In genomic region chr18:56748698-56749268, GRCh38 we compare ENCODE assay signal across 8 cellular contexts.
A peak's percentile ranks its signal among the peaks of the same experiment; 100 is the strongest.
DNase-seq lines count a peak whose midpoint lies in the region; ATAC-seq, FAIRE-seq and TF ChIP-seq lines count a peak whose summit lies in the region.

No MANE protein-coding gene starts in this region.

- H2BK15ac ChIP-seq in H1 (ENCODE audit: low read length): no peak overlapping the region

- peak; percentile 67 for TF ChIP-seq CTCF in CD8-positive, alpha-beta T cell (IDR thresholded peaks at IDR 0.05)
- peak; percentile 57 for TF ChIP-seq CTCF in OCI-LY1 (IDR thresholded peaks at IDR 0.05; ENCODE audit: low read length)
- TF ChIP-seq CTCF in H1 (IDR thresholded peaks at IDR 0.05; ENCODE audit: control extremely low read depth in 1 of 3, insufficient read depth in 1 of 3, low read depth in 1 of 3, low read length in 3 of 3): peak in 2 of 3 experiments; percentile 35 to 51; a peak in 2 of 4 replicates
- TF ChIP-seq CTCF in nephron progenitor cell (IDR thresholded peaks at IDR 0.05): peak; percentile 86

- CTCF ChIA-PET in CD8-positive, alpha-beta T cell (lab: Charles Lee): interaction anchor here (0.6 to 1.1 kb wide), 2 partner anchors 9 to 63 kb away, joined by 3 to 4 read pairs; no protein-coding TSS in a partner anchor
- CTCF ChIA-PET in H1 (lab: Charles Lee; ENCODE audit: partially characterized antibody): interaction anchor here (0.5 to 1.9 kb wide), 5 partner anchors 8 to 815 kb away, joined by 3 to 5 read pairs (median 3); no protein-coding TSS in a partner anchor

- no peak overlapping the region for H2BK20ac ChIP-seq in H1 (ENCODE audit: low read length)

- POLR2A ChIA-PET in CD8-positive, alpha-beta T cell (lab: Charles Lee): no interaction called here
- POLR2A ChIA-PET in H1 (lab: Charles Lee; ENCODE audit: partially characterized antibody): no interaction called here

- TF ChIP-seq EP300 in H1 (IDR thresholded peaks at IDR 0.05; ENCODE audit: borderline replicate concordance in 1 of 2, low read depth in 2 of 2, low read length in 2 of 2): no peak

- H3K27ac ChIP-seq in CD8-positive, alpha-beta T cell (ENCODE audit: low read depth, low read length): no peak overlapping the region
- H3K27ac ChIP-seq in OCI-LY1 (ENCODE audit: low read depth, low read length, poor library complexity, severe bottlenecking): no peak overlapping the region
- no peak overlapping the region for H3K27ac ChIP-seq in H1 (ENCODE audit: low read depth, low read length)

- peak; percentile 68 to 81 for TF ChIP-seq RAD21 in H1 (IDR thresholded peaks at IDR 0.05 in 1 of 2, conservative IDR thresholded peaks at IDR 0.05 in 1 of 2; ENCODE audit: low read depth in 2 of 2, low read length in 2 of 2)

- no peak overlapping the region for H3K14ac ChIP-seq in H1 (ENCODE audit: insufficient read length)

- TF ChIP-seq POLR2A in H1 (IDR thresholded peaks at IDR 0.05; ENCODE audit: control extremely low read depth in 1 of 2, low read depth in 2 of 2, low read length in 2 of 2): no peak

- no peak overlapping the region for H3K23ac ChIP-seq in H1 (ENCODE audit: insufficient read length)

- peaks cover 24% of the 10 kb centered on the region for H3K4me1 Mint-ChIP-seq in CD8-positive, alpha-beta T cell (ENCODE audit: low read depth)
- no peaks in the 10 kb centered on the region for H3K4me1 Mint-ChIP-seq in nephron progenitor cell

- intact Hi-C loops in CD8-positive, alpha-beta T cell (cut with DNase I, micrococcal nuclease): loop anchor here (1.0 to 5.0 kb wide), 4 partner anchors 694 to 1434 kb away; no protein-coding TSS in a partner anchor

- H4K8ac ChIP-seq in H1 (ENCODE audit: extremely low read depth, insufficient read depth, low read length): no peak overlapping the region

- no peak overlapping the region for H2AK5ac ChIP-seq in H1 (ENCODE audit: low read depth, low read length)

- H3K9ac ChIP-seq in OCI-LY1 (ENCODE audit: low read length): no peak overlapping the region
- H3K9ac ChIP-seq in H1 (replicated peaks in 1 of 4; ENCODE audit: extremely low read depth in 1 of 4, low read depth in 3 of 4, low read length in 3 of 4): no peak overlapping the region

- H3K4me1 ChIP-seq in CD8-positive, alpha-beta T cell (ENCODE audit: insufficient read depth, low read length): peaks cover 7% of the 10 kb centered on the region
- H3K4me1 ChIP-seq in OCI-LY1 (ENCODE audit: insufficient read depth, low read length, severe bottlenecking) (peaks cover 9% of the 10 kb centered on the region), H1 (replicated peaks in 1 of 4; ENCODE audit: control insufficient read depth in 3 of 4, insufficient read depth in 4 of 4, low read length in 3 of 4) (no peaks in the 10 kb centered on the region)

- no peak overlapping the region for H3K27ac Mint-ChIP-seq in CD8-positive, alpha-beta T cell
- H3K27ac Mint-ChIP-seq in nephron progenitor cell: no peak overlapping the region

- H3K18ac ChIP-seq in H1 (ENCODE audit: extremely low read depth, low read length): no peak overlapping the region

- no peaks in the 10 kb centered on the region for H3K27me3 Mint-ChIP-seq in CD8-positive, alpha-beta T cell (ENCODE audit: low read depth)
- H3K27me3 Mint-ChIP-seq in nephron progenitor cell (ENCODE audit: low read depth, poor library complexity): no peaks in the 10 kb centered on the region

- H3K23me2 ChIP-seq in H1 (ENCODE audit: low read depth, low read length): no peaks in the 10 kb centered on the region

- no peaks in the 10 kb centered on the region for H3K79me2 ChIP-seq in OCI-LY1 (ENCODE audit: insufficient read depth, low read length)
- H3K79me2 ChIP-seq in H1 (ENCODE audit: control insufficient read depth in 1 of 2, insufficient read depth in 2 of 2, low read length in 2 of 2): no peaks in the 10 kb centered on the region

- no peak overlapping the region for H4K91ac ChIP-seq in H1 (replicated peaks; ENCODE audit: insufficient read length, low read length)

- H4K5ac ChIP-seq in H1 (ENCODE audit: insufficient read length, low read depth, low read length): no peak overlapping the region

- H3K4ac ChIP-seq in H1 (replicated peaks; ENCODE audit: insufficient read length, low read depth, low read length): no peak overlapping the region

- peaks cover 4% of the 10 kb centered on the region for H3K36me3 ChIP-seq in CD8-positive, alpha-beta T cell (ENCODE audit: insufficient read depth, low read length)
- H3K36me3 ChIP-seq in OCI-LY1 (ENCODE audit: insufficient read depth, low read length) (no peaks in the 10 kb centered on the region; the same call in 1 of the 2 replicates), H1 (ENCODE audit: control insufficient read depth in 2 of 4, insufficient read depth in 4 of 4, low read length in 3 of 4) (no peaks in the 10 kb centered on the region)

- no peaks in the 10 kb centered on the region for H3K9me3 ChIP-seq in CD8-positive, alpha-beta T cell (ENCODE audit: low read length)
- H3K9me3 ChIP-seq in OCI-LY1 (ENCODE audit: low read length) (no peaks in the 10 kb centered on the region), H1 (ENCODE audit: insufficient read depth in 2 of 2, low read depth in 1 of 2, low read length in 1 of 2) (no peaks in the 10 kb centered on the region)

- H3K9me3 Mint-ChIP-seq in CD8-positive, alpha-beta T cell: no peaks in the 10 kb centered on the region
- H3K9me3 Mint-ChIP-seq in nephron progenitor cell: no peaks in the 10 kb centered on the region

- H3K27me3 ChIP-seq in CD8-positive, alpha-beta T cell (ENCODE audit: insufficient read depth, low read length): no peaks in the 10 kb centered on the region
- H3K27me3 ChIP-seq in OCI-LY1 (ENCODE audit: insufficient read depth, low read length): no peaks in the 10 kb centered on the region
- H3K27me3 ChIP-seq in H1 (replicated peaks in 1 of 4; ENCODE audit: control insufficient read depth in 3 of 4, extremely low read depth in 1 of 4, insufficient read depth in 3 of 4, low read length in 3 of 4): no peaks in the 10 kb centered on the region

- H3K4me3 Mint-ChIP-seq in CD8-positive, alpha-beta T cell: no peak overlapping the region
- H3K4me3 Mint-ChIP-seq in nephron progenitor cell: no peak overlapping the region

- H2BK5ac ChIP-seq in H1 (ENCODE audit: low read depth, low read length): no peak overlapping the region

- no peak overlapping the region for H3K56ac ChIP-seq in H1 (replicated peaks; ENCODE audit: insufficient read length, low read depth, low read length)

- H3K9me2 ChIP-seq in OCI-LY1 (ENCODE audit: low read depth, low read length): no peaks in the 10 kb centered on the region

- H3K4me2 ChIP-seq in OCI-LY1 (ENCODE audit: low read length): no peak overlapping the region
- no peak overlapping the region for H3K4me2 ChIP-seq in H1 (ENCODE audit: insufficient read depth in 1 of 2, low read depth in 2 of 2, low read length in 2 of 2)

- H3K4me3 ChIP-seq in CD8-positive, alpha-beta T cell (ENCODE audit: low read depth, low read length): no peak overlapping the region
- H3K4me3 ChIP-seq in OCI-LY1 (ENCODE audit: low read depth, low read length, poor library complexity, severe bottlenecking) (no peak overlapping the region), H1 (ENCODE audit: extremely low read depth in 1 of 4, insufficient read depth in 2 of 4, low read depth in 3 of 4, low read length in 4 of 4) (no peak overlapping the region)

- ATAC-seq in CD8-positive, alpha-beta T cell: no peak
- ATAC-seq in HG02981 (IDR thresholded peaks at IDR 0.05; ENCODE audit: unreplicated experiment) (no peak), GM18858 (IDR thresholded peaks at IDR 0.05; ENCODE audit: unreplicated experiment) (no peak)

- H4K20me1 ChIP-seq in OCI-LY1 (ENCODE audit: insufficient read depth, low read length) (no peaks in the 10 kb centered on the region), H1 (replicated peaks in 1 of 2; ENCODE audit: control insufficient read depth in 1 of 2, insufficient read depth in 2 of 2, low read length in 2 of 2) (no peaks in the 10 kb centered on the region)

- no peak overlapping the region for H2BK120ac ChIP-seq in H1 (replicated peaks; ENCODE audit: low read depth, low read length)

- 66% methylated on average over 2 of the region's 2 CpGs; no CpG with 5 or more reads in 1 of the 2 experiments for WGBS in H1 (ENCODE audit: extremely low coverage in 1 of 2, insufficient coverage in 1 of 2, insufficient read length in 1 of 2, insufficient replicate concordance in 2 of 2, low coverage in 1 of 2, low lambda C conversion rate in 2 of 2, missing lambda C conversion rate in 1 of 2), 2 experiments

- H2BK12ac ChIP-seq in H1 (ENCODE audit: low read depth, low read length): no peak overlapping the region

- H2AFZ ChIP-seq in OCI-LY1 (ENCODE audit: low read length): no peak overlapping the region
- H2AFZ ChIP-seq in H1 (ENCODE audit: low read length): no peak overlapping the region

- no peak for FAIRE-seq in H1 (lab: Jason Lieb, UNC)

- no peaks in the 10 kb centered on the region for H3K79me1 ChIP-seq in H1 (ENCODE audit: low read depth, low read length)

- no peak for DNase-seq in CD8-positive, alpha-beta T cell
- DNase-seq in HuH-7 (ENCODE audit: low spot score) (peak; percentile 13), H1 (ENCODE audit: low read depth in 1 of 2, low spot score in 2 of 2) (no peak), nephron progenitor cell (peak; percentile 13)
- no peak for DNase-seq in stimulated activated CD4-positive, alpha-beta T cell treated with anti-CD3 and anti-CD28 coated beads, Interleukin-4, amount 100 ng/mL, for 24 hours

- peaks cover 12% of the 10 kb centered on the region for H3K36me3 Mint-ChIP-seq in CD8-positive, alpha-beta T cell
- H3K36me3 Mint-ChIP-seq in nephron progenitor cell (ENCODE audit: low read depth): no peaks in the 10 kb centered on the region

- H3F3A ChIP-seq in OCI-LY1 (ENCODE audit: insufficient read depth, low read length): no peaks in the 10 kb centered on the region

TF ChIP-seq in H1, 55 proteins besides CTCF, POLR2A, EP300 and RAD21 (continues in another document):
- TF ChIP-seq CHD1 (IDR thresholded peaks at IDR 0.05; ENCODE audit: low read depth, low read length): no peak
- TF ChIP-seq E2F6 (IDR thresholded peaks at IDR 0.05): no peak
- TF ChIP-seq SIRT6 (IDR thresholded peaks at IDR 0.05; ENCODE audit: low read length): no peak
- no peak for TF ChIP-seq SAP30 (IDR thresholded peaks at IDR 0.05; ENCODE audit: insufficient read depth, insufficient replicate concordance, low read length)
- no peak for TF ChIP-seq RXRA (IDR thresholded peaks at IDR 0.05; ENCODE audit: insufficient read depth, low read depth, low read length)
- TF ChIP-seq MAFK (IDR thresholded peaks at IDR 0.05; ENCODE audit: low read depth, low read length): no peak
- TF ChIP-seq FOSL1 (IDR thresholded peaks at IDR 0.05; ENCODE audit: insufficient read depth, low read depth, low read length): no peak
- TF ChIP-seq TBP (IDR thresholded peaks at IDR 0.05; ENCODE audit: low read depth, low read length): no peak
- TF ChIP-seq TEAD4 (IDR thresholded peaks at IDR 0.05; ENCODE audit: low read depth, low read length): no peak
- no peak for TF ChIP-seq TAF7 (optimal IDR thresholded peaks at IDR 0.05; ENCODE audit: borderline replicate concordance, low read depth, low read length)

Comparison
In these comparisons a context has a peak if more than half of its experiments do, and no peak if none do; other contexts are left out.
1. DNase-seq: peak in HuH-7 (single experiment) and nephron progenitor cell (single experiment); none in CD8-positive, alpha-beta T cell (0 of 7), H1 (0 of 2) and stimulated activated CD4-positive, alpha-beta T cell treated with anti-CD3 and anti-CD28 coated beads, Interleukin-4, amount 100 ng/mL, for 24 hours (single experiment).
2. Peak in every context shown above with its lines, with median percentiles within 50 percentile points of each other: CTCF ChIP-seq.